Comparison of ENCODE assay signal across 30 cellular contexts in the genomic region with DNA sequence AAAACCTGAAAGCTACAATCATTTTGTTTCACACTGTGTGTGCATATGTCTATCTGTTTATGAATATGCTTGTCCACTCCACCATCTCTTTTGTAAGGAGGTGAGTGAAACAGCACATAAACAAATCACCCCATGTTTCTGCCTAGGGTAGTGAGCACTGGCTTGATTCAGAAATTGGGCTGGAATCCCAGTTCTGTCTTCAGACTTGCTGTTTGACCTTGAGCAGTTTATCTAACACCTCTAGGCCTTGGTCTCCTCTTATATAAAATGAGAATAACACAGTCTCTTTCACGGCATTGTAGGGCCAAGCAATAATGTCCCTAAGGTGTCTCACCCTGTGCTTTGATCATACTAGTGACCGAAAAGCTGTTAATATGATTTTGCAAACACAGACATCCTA.
"Had no signal": no experiment of that assay in that cellular context is flagged by ENCODE, and none has a peak within 500 bp of the region (broad histone marks: within the 10 kb centered on the region; RNA-seq: fewer than 3 reads in every experiment).

No MANE protein-coding gene starts in this region.

- H3K27ac Mint-ChIP-seq: activated CD4-positive, alpha-beta memory T cell treated with anti-CD3 and anti-CD28 coated beads for 36 hours; activated CD4-positive, alpha-beta T cell treated with anti-CD3 and anti-CD28 coated beads, Interleukin-2, amount 10 ng/mL, durations not matched to agents 24 days and 14 days; activated naive CD4-positive, alpha-beta T cell treated with anti-CD3 and anti-CD28 coated beads, Interleukin-2, amount 10 ng/mL, durations not matched to agents 7 days and 5 days; activated naive CD8-positive, alpha-beta T cell treated with anti-CD3 and anti-CD28 coated beads, Interleukin-2, amount 10 ng/mL, durations not matched to agents 7 days and 5 days; natural killer cell treated with Interleukin-12 subunit alpha and Interleukin-12 subunit beta and Interleukin-15 and Interleukin-18, amount 100 ng/mL, for 72 hours; T-helper 17 cell; type B pancreatic cell had no signal

- H3K9me3 Mint-ChIP-seq: activated CD4-positive, alpha-beta memory T cell treated with anti-CD3 and anti-CD28 coated beads for 36 hours; activated CD4-positive, alpha-beta T cell treated with anti-CD3 and anti-CD28 coated beads, Interleukin-2, amount 10 ng/mL, durations not matched to agents 24 days and 14 days; activated naive CD4-positive, alpha-beta T cell treated with anti-CD3 and anti-CD28 coated beads, Interleukin-2, amount 10 ng/mL, durations not matched to agents 7 days and 5 days; activated naive CD8-positive, alpha-beta T cell treated with anti-CD3 and anti-CD28 coated beads, Interleukin-2, amount 10 ng/mL, durations not matched to agents 7 days and 5 days; natural killer cell treated with Interleukin-12 subunit alpha and Interleukin-12 subunit beta and Interleukin-15 and Interleukin-18, amount 100 ng/mL, for 72 hours; type B pancreatic cell had no signal

- ATAC-seq: activated CD4-positive, CD25-positive, alpha-beta regulatory T cell treated with anti-CD3 and anti-CD28 coated beads, Interleukin-2, amount 50 U/mL, for 24 hours; gastrocnemius medialis; left colon; lower lobe of right lung; natural killer cell treated with Interleukin-12 subunit alpha and Interleukin-12 subunit beta and Interleukin-15 and Interleukin-18, amount 100 ng/mL, for 72 hours; right lobe of liver; stimulated activated naive CD8-positive, alpha-beta T cell treated with anti-CD3 and anti-CD28 coated beads, Interleukin-15, Interleukin-2, amounts not matched to agents 100 U/mL and 50 U/mL, for 24 hours; T-helper 17 cell had no signal

- DNase-seq: activated CD4-positive, alpha-beta memory T cell treated with anti-CD3 and anti-CD28 coated beads for 36 hours; activated CD4-positive, alpha-beta T cell treated with anti-CD3 and anti-CD28 coated beads, Interleukin-2, amount 10 ng/mL, durations not matched to agents 24 days and 14 days; activated CD8-positive, alpha-beta memory T cell treated with anti-CD3 and anti-CD28 coated beads, Interleukin-2, amount 50 U/mL, for 4 hours; activated gamma-delta T cell; activated naive CD4-positive, alpha-beta T cell treated with anti-CD3 and anti-CD28 coated beads, Interleukin-2, amount 10 ng/mL, durations not matched to agents 7 days and 5 days; activated naive CD8-positive, alpha-beta T cell treated with anti-CD3 and anti-CD28 coated beads, Interleukin-2, amount 10 ng/mL, durations not matched to agents 7 days and 5 days; activated T-cell treated with anti-CD3 and anti-CD28 coated beads, Interleukin-2, amount 50 U/mL, for 1 hour; amniotic stem cell; brain microvascular endothelial cell; caudate nucleus; dermis blood vessel endothelial cell; effector CD8-positive, alpha-beta T cell; gastrocnemius medialis; glutamatergic neuron; hippocampal formation; left colon; lower lobe of right lung; mesendoderm; right lobe of liver; stimulated activated CD4-positive, alpha-beta T cell treated with anti-CD3 and anti-CD28 coated beads, Interleukin-2, amount 100 ng/mL, for 48 hours; stimulated activated naive CD8-positive, alpha-beta T cell treated with anti-CD3 and anti-CD28 coated beads, Interleukin-15, Interleukin-2, amounts not matched to agents 100 U/mL and 50 U/mL, for 24 hours; T-helper 17 cell; T1000; uterus; WERI-Rb-1 had no signal

- H3K36me3 ChIP-seq: brain microvascular endothelial cell, gastrocnemius medialis, right lobe of liver, thoracic aorta, uterus, WERI-Rb-1 had no signal

- H3K27me3 Mint-ChIP-seq: activated CD4-positive, alpha-beta T cell treated with anti-CD3 and anti-CD28 coated beads, Interleukin-2, amount 10 ng/mL, durations not matched to agents 24 days and 14 days; type B pancreatic cell had no signal

- H3K9me3 ChIP-seq: gastrocnemius medialis, lower lobe of right lung, right lobe of liver, thoracic aorta, uterus had no signal

- H3K9ac ChIP-seq: parathyroid adenoma had no signal

- H3K36me3 Mint-ChIP-seq: activated CD4-positive, alpha-beta memory T cell treated with anti-CD3 and anti-CD28 coated beads for 36 hours; activated naive CD4-positive, alpha-beta T cell treated with anti-CD3 and anti-CD28 coated beads, Interleukin-2, amount 10 ng/mL, durations not matched to agents 7 days and 5 days; activated naive CD8-positive, alpha-beta T cell treated with anti-CD3 and anti-CD28 coated beads, Interleukin-2, amount 10 ng/mL, durations not matched to agents 7 days and 5 days; natural killer cell treated with Interleukin-12 subunit alpha and Interleukin-12 subunit beta and Interleukin-15 and Interleukin-18, amount 100 ng/mL, for 72 hours; type B pancreatic cell had no signal

- H3K27me3 ChIP-seq: brain microvascular endothelial cell, gastrocnemius medialis, right lobe of liver, uterus had no signal

- H3K27ac ChIP-seq: brain microvascular endothelial cell, lower lobe of right lung, parathyroid adenoma, right lobe of liver, thoracic aorta, WERI-Rb-1 had no signal

- H3K4me1 ChIP-seq: parathyroid adenoma, right lobe of liver, uterus had no signal

- H3K4me3 Mint-ChIP-seq: activated CD4-positive, alpha-beta memory T cell treated with anti-CD3 and anti-CD28 coated beads for 36 hours; activated CD4-positive, alpha-beta T cell treated with anti-CD3 and anti-CD28 coated beads, Interleukin-2, amount 10 ng/mL, durations not matched to agents 24 days and 14 days; activated naive CD4-positive, alpha-beta T cell treated with anti-CD3 and anti-CD28 coated beads, Interleukin-2, amount 10 ng/mL, durations not matched to agents 7 days and 5 days; activated naive CD8-positive, alpha-beta T cell treated with anti-CD3 and anti-CD28 coated beads, Interleukin-2, amount 10 ng/mL, durations not matched to agents 7 days and 5 days; natural killer cell treated with Interleukin-12 subunit alpha and Interleukin-12 subunit beta and Interleukin-15 and Interleukin-18, amount 100 ng/mL, for 72 hours; T-helper 17 cell; type B pancreatic cell had no signal

- H3K4me3 ChIP-seq: gastrocnemius medialis, lower lobe of right lung, right lobe of liver, thoracic aorta, uterus had no signal

- H3K4me1 Mint-ChIP-seq: activated CD4-positive, alpha-beta T cell treated with anti-CD3 and anti-CD28 coated beads, Interleukin-2, amount 10 ng/mL, durations not matched to agents 24 days and 14 days; activated naive CD4-positive, alpha-beta T cell treated with anti-CD3 and anti-CD28 coated beads, Interleukin-2, amount 10 ng/mL, durations not matched to agents 7 days and 5 days; activated naive CD8-positive, alpha-beta T cell treated with anti-CD3 and anti-CD28 coated beads, Interleukin-2, amount 10 ng/mL, durations not matched to agents 7 days and 5 days; T-helper 17 cell had no signal
